Comparison of ENCODE assay signal across 8 cellular contexts in the genomic region with DNA sequence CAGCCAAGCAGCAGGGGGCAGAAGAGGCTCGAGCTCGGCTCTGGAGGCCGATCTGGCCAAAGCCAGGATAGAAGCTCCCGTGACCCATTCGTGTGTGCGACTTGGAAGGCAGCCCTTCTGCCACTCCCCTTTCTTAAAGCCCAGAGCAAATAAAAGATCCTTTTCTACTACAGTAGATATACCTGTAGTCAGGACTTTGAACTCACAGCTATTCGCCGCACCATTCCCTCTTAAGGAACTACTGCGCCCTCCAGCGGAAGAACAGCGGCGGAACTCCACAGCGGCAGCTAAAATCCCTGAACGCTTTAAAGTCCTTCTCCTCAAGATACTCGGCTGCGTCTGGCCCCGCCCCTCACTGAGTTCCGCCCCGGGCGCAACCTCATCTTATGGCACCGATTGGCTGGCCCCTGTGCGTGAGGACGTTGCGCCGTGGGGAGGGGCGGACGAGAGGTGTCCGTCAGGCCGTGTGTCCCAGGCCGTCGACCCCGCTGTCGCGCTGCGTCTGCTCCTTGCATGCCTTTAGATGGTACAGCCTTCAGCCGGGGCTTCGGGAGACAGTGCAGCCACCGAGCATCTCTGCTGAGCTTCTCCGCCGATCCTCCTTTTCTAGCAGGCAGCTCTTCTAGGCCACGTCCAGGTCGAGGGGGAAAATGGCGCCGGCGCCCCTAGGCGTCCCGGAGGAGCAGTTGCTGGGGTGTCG. TPM values are rescaled to one million over a fixed set of nuclear protein-coding genes. Genes with fewer than 3 reads are reported as not detected.
DNase-seq lines count a peak whose midpoint lies in the region; ATAC-seq, FAIRE-seq and TF ChIP-seq lines count a peak whose summit lies in the region.

A gene with protein sequence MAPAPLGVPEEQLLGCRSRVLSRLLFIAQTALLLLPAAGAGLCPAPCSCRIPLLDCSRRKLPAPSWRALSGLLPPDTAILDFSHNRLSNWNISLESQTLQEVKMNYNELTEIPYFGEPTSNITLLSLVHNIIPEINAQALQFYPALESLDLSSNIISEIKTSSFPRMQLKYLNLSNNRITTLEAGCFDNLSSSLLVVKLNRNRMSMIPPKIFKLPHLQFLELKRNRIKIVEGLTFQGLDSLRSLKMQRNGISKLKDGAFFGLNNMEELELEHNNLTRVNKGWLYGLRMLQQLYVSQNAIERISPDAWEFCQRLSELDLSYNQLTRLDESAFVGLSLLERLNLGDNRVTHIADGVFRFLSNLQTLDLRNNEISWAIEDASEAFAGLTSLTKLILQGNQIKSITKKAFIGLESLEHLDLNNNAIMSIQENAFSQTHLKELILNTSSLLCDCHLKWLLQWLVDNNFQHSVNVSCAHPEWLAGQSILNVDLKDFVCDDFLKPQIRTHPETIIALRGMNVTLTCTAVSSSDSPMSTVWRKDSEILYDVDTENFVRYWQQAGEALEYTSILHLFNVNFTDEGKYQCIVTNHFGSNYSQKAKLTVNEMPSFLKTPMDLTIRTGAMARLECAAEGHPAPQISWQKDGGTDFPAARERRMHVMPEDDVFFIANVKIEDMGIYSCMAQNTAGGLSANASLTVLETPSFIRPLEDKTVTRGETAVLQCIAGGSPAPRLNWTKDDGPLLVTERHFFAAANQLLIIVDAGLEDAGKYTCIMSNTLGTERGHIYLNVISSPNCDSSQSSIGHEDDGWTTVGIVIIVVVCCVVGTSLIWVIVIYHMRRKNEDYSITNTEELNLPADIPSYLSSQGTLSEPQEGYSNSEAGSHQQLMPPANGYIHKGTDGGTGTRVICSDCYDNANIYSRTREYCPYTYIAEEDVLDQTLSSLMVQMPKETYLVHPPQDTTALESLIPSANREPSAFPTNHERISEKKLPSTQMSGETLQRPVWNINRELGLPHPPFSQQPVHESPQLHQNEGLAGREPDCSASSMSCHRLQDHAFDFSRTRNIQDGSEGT (plus strand): TSS at position 442 of the 700 bp plus-strand sequence. CDS start 209 bp downstream, at position 651.

- peaks cover 5% of the 10 kb centered on the region for H3K23me2 ChIP-seq in H1 (ENCODE audit: low read depth, low read length)

- H2AK5ac ChIP-seq in H1 (ENCODE audit: low read depth, low read length), result no peak within 1 kb of the TSS
- no peak within 1 kb of the TSS for H2AK5ac ChIP-seq in mesenchymal stem cell (ENCODE audit: low read length, severe bottlenecking)

- POLR2A ChIA-PET in H1 (lab: Charles Lee; ENCODE audit: partially characterized antibody), result interaction anchor here (0.7 to 3.2 kb wide), 32 partner anchors 8 to 398 kb away, joined by 3 to 45 read pairs (median 4); a partner anchor contains a TSS

- no peak within 1 kb of the TSS for H3K23ac ChIP-seq in H1 (ENCODE audit: insufficient read length)
- peak within 1 kb of the TSS in 1 of 2 experiments; percentile 34 for H3K23ac ChIP-seq in mesenchymal stem cell (ENCODE audit: low read length in 2 of 2)

- H3K18ac ChIP-seq in H1 (ENCODE audit: extremely low read depth, low read length) (peak within 1 kb of the TSS; percentile 80), mesenchymal stem cell (ENCODE audit: low read depth in 1 of 2, low read length in 2 of 2) (peak within 1 kb of the TSS; percentile 95 to 98)

- DNase-seq in Caki2 (ENCODE audit: low read depth), result peak; percentile 99
- DNase-seq in HTR-8/SVneo (ENCODE audit: insufficient read length, low spot score), result peak; percentile 86
- DNase-seq in NOMO-1 treated with DMSO at 0.1 percent for 48 hours (lab: John Stamatoyannopoulos, UW; ENCODE audit: unreplicated experiment), result peak; percentile 99
- peak; percentile 88 to 92 (median 89) for DNase-seq in activated CD8-positive, alpha-beta memory T cell treated with anti-CD3 and anti-CD28 coated beads for 48 hours (ENCODE audit: low read depth in 2 of 3, low spot score in 2 of 3)
- peak; percentile 98 for DNase-seq in H1 (ENCODE audit: low read depth in 1 of 2, low spot score in 2 of 2)
- peak; percentile 99 for DNase-seq in mesenchymal stem cell
- peak; percentile 95 for DNase-seq in stimulated activated CD8-positive, alpha-beta memory T cell treated with anti-CD3 and anti-CD28 coated beads, Interleukin-12 subunit alpha, Interleukin-12 subunit beta, amount 100 ng/mL, for 4 hours (ENCODE audit: low read depth)

- peak within 1 kb of the TSS; percentile 92 for H3K27ac ChIP-seq in H1 (ENCODE audit: low read depth, low read length)
- H3K27ac ChIP-seq in mesenchymal stem cell (ENCODE audit: low read length, poor library complexity, severe bottlenecking), result peak within 1 kb of the TSS; percentile 98

- H3K4ac ChIP-seq in H1 (replicated peaks; ENCODE audit: insufficient read length, low read depth, low read length), result peak within 1 kb of the TSS; percentile 30
- H3K4ac ChIP-seq in mesenchymal stem cell (ENCODE audit: low read depth in 1 of 2, low read length in 2 of 2), result peak within 1 kb of the TSS; percentile 92 to 97

- H3K79me2 ChIP-seq in H1 (ENCODE audit: control insufficient read depth in 1 of 2, insufficient read depth in 2 of 2, low read length in 2 of 2), result peaks cover 7 to 44% of the 10 kb centered on the region in 2 experiments

- ATAC-seq in GM21367 (IDR thresholded peaks at IDR 0.05; ENCODE audit: unreplicated experiment), result peak; percentile 92

- H4K8ac ChIP-seq in H1 (ENCODE audit: extremely low read depth, insufficient read depth, low read length) (peak within 1 kb of the TSS; percentile 94; the same call in 1 of the 2 replicates), mesenchymal stem cell (ENCODE audit: low read length) (peak within 1 kb of the TSS; percentile 96)

- H2BK15ac ChIP-seq in H1 (ENCODE audit: low read length), result no peak within 1 kb of the TSS
- peak within 1 kb of the TSS; percentile 16 for H2BK15ac ChIP-seq in mesenchymal stem cell (ENCODE audit: low read depth, poor library complexity, severe bottlenecking)

- TF ChIP-seq EP300 in H1 (IDR thresholded peaks at IDR 0.05; ENCODE audit: borderline replicate concordance in 1 of 2, low read depth in 2 of 2, low read length in 2 of 2), result no peak

- H2BK120ac ChIP-seq in H1 (replicated peaks; ENCODE audit: low read depth, low read length) (peak within 1 kb of the TSS; percentile 59), mesenchymal stem cell (ENCODE audit: low read depth, low read length) (peak within 1 kb of the TSS; percentile 75)

- CTCF ChIA-PET in H1 (lab: Charles Lee; ENCODE audit: partially characterized antibody), result interaction anchor here (0.6 to 6.9 kb wide), 67 partner anchors 9 to 1568 kb away, joined by 3 to 85 read pairs (median 4); a partner anchor contains a TSS

- H3K9ac ChIP-seq in H1 (replicated peaks in 1 of 4; ENCODE audit: extremely low read depth in 1 of 4, low read depth in 3 of 4, low read length in 3 of 4) (peak within 1 kb of the TSS; percentile 51 to 95 (median 85)), mesenchymal stem cell (ENCODE audit: low read length) (peak within 1 kb of the TSS; percentile 98)

- H3K4me1 ChIP-seq in H1 (replicated peaks in 1 of 4; ENCODE audit: control insufficient read depth in 3 of 4, insufficient read depth in 4 of 4, low read length in 3 of 4) (peaks cover 0 to 5% (median 2%) of the 10 kb centered on the region in 4 experiments; a peak in 4 of 7 replicates), mesenchymal stem cell (ENCODE audit: control insufficient read depth, insufficient read depth, low read depth, low read length) (peaks cover 2% of the 10 kb centered on the region)

- peak; percentile 72 to 83 (median 76) for TF ChIP-seq CTCF in H1 (IDR thresholded peaks at IDR 0.05; ENCODE audit: control extremely low read depth in 1 of 3, insufficient read depth in 1 of 3, low read depth in 1 of 3, low read length in 3 of 3)

- H3K14ac ChIP-seq in H1 (ENCODE audit: insufficient read length) (no peak within 1 kb of the TSS), mesenchymal stem cell (ENCODE audit: low read length in 2 of 2) (peak within 1 kb of the TSS in 1 of 2 experiments; percentile 39)

- no peaks in the 10 kb centered on the region for H3K27me3 ChIP-seq in H1 (replicated peaks in 1 of 4; ENCODE audit: control insufficient read depth in 3 of 4, extremely low read depth in 1 of 4, insufficient read depth in 3 of 4, low read length in 3 of 4)
- H3K27me3 ChIP-seq in mesenchymal stem cell (ENCODE audit: control insufficient read depth in 1 of 2, insufficient read depth in 1 of 2, low read length in 2 of 2), result no peaks in the 10 kb centered on the region

- H3K9me3 ChIP-seq in H1 (ENCODE audit: insufficient read depth in 2 of 2, low read depth in 1 of 2, low read length in 1 of 2) (no peaks in the 10 kb centered on the region), mesenchymal stem cell (ENCODE audit: control insufficient read depth, low read length) (no peaks in the 10 kb centered on the region)

- no peak within 1 kb of the TSS for H2BK12ac ChIP-seq in H1 (ENCODE audit: low read depth, low read length)
- peak within 1 kb of the TSS in 1 of 2 experiments; percentile 71 for H2BK12ac ChIP-seq in mesenchymal stem cell (ENCODE audit: low read length in 2 of 2)

- peak within 1 kb of the TSS; percentile 83; the same call in 1 of the 2 replicates for H2AFZ ChIP-seq in H1 (ENCODE audit: low read length)
- peak within 1 kb of the TSS; percentile 66 for H2AFZ ChIP-seq in mesenchymal stem cell (ENCODE audit: low read depth, low read length)

- H4K91ac ChIP-seq in H1 (replicated peaks; ENCODE audit: insufficient read length, low read length) (peak within 1 kb of the TSS; percentile 83), mesenchymal stem cell (ENCODE audit: low read length) (peak within 1 kb of the TSS; percentile 88)

- no peaks in the 10 kb centered on the region for H3K79me1 ChIP-seq in H1 (ENCODE audit: low read depth, low read length)
- peaks cover 2% of the 10 kb centered on the region for H3K79me1 ChIP-seq in mesenchymal stem cell (replicated peaks; ENCODE audit: low read length, poor library complexity, severe bottlenecking)

- 0% methylated on average over 48 of the region's 48 CpGs; no CpG with 5 or more reads in 1 of the 2 experiments for whole genome bisulfite sequencing in H1 (ENCODE audit: extremely low coverage in 1 of 2, insufficient coverage in 1 of 2, insufficient read length in 1 of 2, insufficient replicate concordance in 2 of 2, low coverage in 1 of 2, low lambda C conversion rate in 2 of 2, missing lambda C conversion rate in 1 of 2), 2 experiments
- WGBS in mesenchymal stem cell, result under 1% methylated on average over 44 of the region's 48 CpGs

- peak within 1 kb of the TSS; percentile 88 for H2BK5ac ChIP-seq in H1 (ENCODE audit: low read depth, low read length)
- H2BK5ac ChIP-seq in mesenchymal stem cell (ENCODE audit: low read depth, low read length, poor library complexity, severe bottlenecking), result no peak within 1 kb of the TSS

- TF ChIP-seq POLR2A in H1 (IDR thresholded peaks at IDR 0.05; ENCODE audit: control extremely low read depth in 1 of 2, low read depth in 2 of 2, low read length in 2 of 2), result peak; percentile 85 to 86

- H3K56ac ChIP-seq in H1 (replicated peaks; ENCODE audit: insufficient read length, low read depth, low read length), result peak within 1 kb of the TSS; percentile 70

- no peak for FAIRE-seq in HTR-8/SVneo (lab: Jason Lieb, UNC)
- peak; percentile 66 for FAIRE-seq in H1 (lab: Jason Lieb, UNC)

- H3K4me2 ChIP-seq in H1 (ENCODE audit: insufficient read depth in 1 of 2, low read depth in 2 of 2, low read length in 2 of 2) (peak within 1 kb of the TSS; percentile 57 to 83), mesenchymal stem cell (ENCODE audit: low read length, poor library complexity, severe bottlenecking) (peak within 1 kb of the TSS; percentile 91)

- peak; percentile 75 to 80 for TF ChIP-seq RAD21 in H1 (IDR thresholded peaks at IDR 0.05 in 1 of 2, conservative IDR thresholded peaks at IDR 0.05 in 1 of 2; ENCODE audit: low read depth in 2 of 2, low read length in 2 of 2)

- H2BK20ac ChIP-seq in H1 (ENCODE audit: low read length), result no peak within 1 kb of the TSS

- peaks cover 0 to 13% (median 3%) of the 10 kb centered on the region in 4 experiments; a peak in 2 of 8 replicates for H3K36me3 ChIP-seq in H1 (ENCODE audit: control insufficient read depth in 2 of 4, insufficient read depth in 4 of 4, low read length in 3 of 4)
- peaks cover 0 to under 1% of the 10 kb centered on the region in 2 experiments for H3K36me3 ChIP-seq in mesenchymal stem cell (ENCODE audit: control insufficient read depth in 1 of 2, insufficient read depth in 2 of 2, low read depth in 1 of 2, low read length in 2 of 2)

- peaks cover 2 to 7% of the 10 kb centered on the region in 2 experiments for H4K20me1 ChIP-seq in H1 (replicated peaks in 1 of 2; ENCODE audit: control insufficient read depth in 1 of 2, insufficient read depth in 2 of 2, low read length in 2 of 2)

- H3K4me3 ChIP-seq in H1 (ENCODE audit: extremely low read depth in 1 of 4, insufficient read depth in 2 of 4, low read depth in 3 of 4, low read length in 4 of 4) (peak within 1 kb of the TSS; percentile 52 to 97 (median 88)), mesenchymal stem cell (ENCODE audit: insufficient read depth in 1 of 2, low read depth in 1 of 2, low read length in 2 of 2) (peak within 1 kb of the TSS; percentile 91 to 99)

- in situ Hi-C loops in Caki2 (cut with HindIII; ENCODE audit: low pct_unique_long_range_greater_than_20kb, low sequenced_read_pairs), result no loop called here

- peak within 1 kb of the TSS; percentile 98 for H4K5ac ChIP-seq in H1 (ENCODE audit: insufficient read length, low read depth, low read length)

RNA-seq across cellular contexts. Expression of the gene that starts here (rescaled TPM):
- total RNA-seq in Caki2 (2014; rRNA removed; shearing (Covaris generic); ENCODE audit: low replicate concordance), result 2.7 and 3.2 TPM in 2 replicates
- total RNA-seq in H1 (2021; fragmentation: NEBNext Ultra II Directional; extraction: Animal tissue kit (Norgen Biotek cat#: 25700)), result 20.4 and 20.9 TPM in 2 replicates
- 10.3 and 16.2 TPM in 2 replicates for polyA plus RNA-seq in H1 (2011; rRNA removed)
- 13.8 TPM for polyA plus RNA-seq in H1 (2011; cell fraction: cytosol; rRNA removed)
- polyA plus RNA-seq in H1 (2011; cell fraction: nucleus; rRNA removed), result 25.7 TPM
- 10.8 to 13.7 TPM (median 12.2 TPM) in 4 replicates for polyA plus RNA-seq in H1 (2012, experiment 1 of 2)
- 1.5 TPM for polyA plus RNA-seq in H1 (2012, experiment 2 of 2)
- 14.1 TPM for polyA plus RNA-seq in H1 (2013, experiment 1 of 2)
- polyA plus RNA-seq in H1 (2013, experiment 2 of 2), result 12.4 TPM
- polyA minus RNA-seq in H1 (2011; rRNA and poly(A)+ RNA removed), result 64.5 and 92.1 TPM in 2 replicates
- 21.9 TPM for polyA minus RNA-seq in H1 (2011; cell fraction: cytosol; rRNA and poly(A)+ RNA removed)
- polyA minus RNA-seq in H1 (2011; cell fraction: nucleus; rRNA and poly(A)+ RNA removed), result 61.5 TPM
- polyA plus RNA-seq in mesenchymal stem cell (2013, experiment 1 of 2), result 4.5 TPM
- 4.3 TPM for polyA plus RNA-seq in mesenchymal stem cell (2013, experiment 2 of 2)

Comparison
In these comparisons a context has a peak if more than half of its experiments do, and no peak if none do; other contexts are left out.
1. Peak in every context shown above with its lines: DNase-seq, ATAC-seq, H3K4me3 ChIP-seq and H3K27ac ChIP-seq.